1 cellular context compared by ENCODE assay signal in genomic region chr22:30324008-30324730, GRCh38.
TF ChIP-seq lines count a peak whose summit lies in the region.

No MANE protein-coding gene starts in this region.

TF ChIP-seq in IMR-90, 13 proteins besides CTCF, POLR2A, EP300 and RAD21:
- TF ChIP-seq FOS (IDR thresholded peaks at IDR 0.05; ENCODE audit: low read depth, low read length): no peak
- TF ChIP-seq RCOR1 (IDR thresholded peaks at IDR 0.05; ENCODE audit: insufficient replicate concordance, low read length): no peak
- TF ChIP-seq BHLHE40 (IDR thresholded peaks at IDR 0.05; ENCODE audit: low read depth, low read length): no peak
- TF ChIP-seq CEBPB (IDR thresholded peaks at IDR 0.05; ENCODE audit: low read depth, low read length): no peak
- TF ChIP-seq USF2 (IDR thresholded peaks at IDR 0.05; ENCODE audit: low read depth, low read length): no peak
- TF ChIP-seq CHD1 (IDR thresholded peaks at IDR 0.05; ENCODE audit: low read depth, low read length): no peak
- TF ChIP-seq SMC3 (IDR thresholded peaks at IDR 0.05; ENCODE audit: low read depth, low read length): no peak
- no peak for TF ChIP-seq MAZ (IDR thresholded peaks at IDR 0.05; ENCODE audit: borderline replicate concordance, low read depth, low read length)
- TF ChIP-seq RFX5 (IDR thresholded peaks at IDR 0.05; ENCODE audit: low read depth, low read length): no peak
- no peak for TF ChIP-seq NFE2L2 (IDR thresholded peaks at IDR 0.05; ENCODE audit: low read depth, low read length)
- no peak for TF ChIP-seq MAFK (IDR thresholded peaks at IDR 0.05; ENCODE audit: low read depth, low read length)
- no peak for TF ChIP-seq MXI1 (IDR thresholded peaks at IDR 0.05; ENCODE audit: borderline replicate concordance, low read depth, low read length)
- no peak for TF ChIP-seq ELK1 (IDR thresholded peaks at IDR 0.05; ENCODE audit: borderline replicate concordance, low read depth, low read length)
